8 cellular contexts compared by ENCODE assay signal in genomic region chr13:44575741-44576395, GRCh38. TPM values are rescaled to one million over a fixed set of nuclear protein-coding genes. Genes with fewer than 3 reads are reported as not detected.
DNase-seq lines count a peak whose midpoint lies in the region; ATAC-seq and TF ChIP-seq lines count a peak whose summit lies in the region.

Gene TSC22D1 (minus strand): TSS chr13:44576330. CDS start chr13:44576074, 256 bp downstream.

- intact Hi-C loops in dendritic cell treated with granulocyte-macrophage colony-stimulating factor and Interleukin-4, amounts not matched to agents 40 ng/mL and 50 ng/mL, for 4 days (cut with micrococcal nuclease): loop anchor here (5.0 to 10.0 kb wide), 4 partner anchors 341 to 691 kb away; no protein-coding TSS in a partner anchor

- H3K27me3 Mint-ChIP-seq in dendritic cell treated with granulocyte-macrophage colony-stimulating factor and Interleukin-4, amounts not matched to agents 40 ng/mL and 50 ng/mL, for 4 days: peaks cover 17% of the 10 kb centered on the region

- no peak for TF ChIP-seq CTCF in GM10248 (IDR thresholded peaks at IDR 0.05; ENCODE audit: control extremely low read depth, extremely low read depth, low read depth, missing control alignments)

- no peak for ATAC-seq in left lobe of liver
- ATAC-seq in GM18907 (IDR thresholded peaks at IDR 0.05; ENCODE audit: unreplicated experiment): no peak
- no peak for ATAC-seq in GM19455 (IDR thresholded peaks at IDR 0.05; ENCODE audit: unreplicated experiment)

- CTCF ChIA-PET in GM10248 (lab: Yijun Ruan, JAX): interaction anchor here (0.8 to 1.4 kb wide), 7 partner anchors 10 to 343 kb away, joined by 3 to 6 read pairs (median 4); no protein-coding TSS in a partner anchor

- no peaks in the 10 kb centered on the region for H3K9me3 Mint-ChIP-seq in dendritic cell treated with granulocyte-macrophage colony-stimulating factor and Interleukin-4, amounts not matched to agents 40 ng/mL and 50 ng/mL, for 4 days

- H3K27ac Mint-ChIP-seq in dendritic cell treated with granulocyte-macrophage colony-stimulating factor and Interleukin-4, amounts not matched to agents 40 ng/mL and 50 ng/mL, for 4 days: peak within 1 kb of the TSS; percentile 98

- H3K4me1 Mint-ChIP-seq in dendritic cell treated with granulocyte-macrophage colony-stimulating factor and Interleukin-4, amounts not matched to agents 40 ng/mL and 50 ng/mL, for 4 days (ENCODE audit: low read depth): peaks cover 50% of the 10 kb centered on the region

- H3K4me3 Mint-ChIP-seq in dendritic cell treated with granulocyte-macrophage colony-stimulating factor and Interleukin-4, amounts not matched to agents 40 ng/mL and 50 ng/mL, for 4 days: peak within 1 kb of the TSS; percentile 83

- POLR2A ChIA-PET in GM10248 (lab: Yijun Ruan, JAX): no interaction called here

- DNase-seq in GM10248 (ENCODE audit: extremely low spot score) (peak; percentile 42), MV-4-11 (lab: John Stamatoyannopoulos, UW) (peak; percentile 29), left lobe of liver (ENCODE audit: low spot score) (no peak)
- DNase-seq in activated CD4-positive, alpha-beta T cell treated with anti-CD3 and anti-CD28 coated beads, Interleukin-2, amount 50 U/mL, for 4 hours: peak; percentile 70 to 73
- DNase-seq in stimulated activated CD4-positive, alpha-beta T cell treated with anti-CD3 and anti-CD28 coated beads, Interleukin-1b, Interleukin-23, amount 100 ng/mL, for 24 hours (ENCODE audit: low read depth in 4 of 4, low spot score in 1 of 4): peak; percentile 15 to 42 (median 29)

- H3K36me3 Mint-ChIP-seq in dendritic cell treated with granulocyte-macrophage colony-stimulating factor and Interleukin-4, amounts not matched to agents 40 ng/mL and 50 ng/mL, for 4 days (ENCODE audit: low read depth): peaks cover 30% of the 10 kb centered on the region

RNA-seq across cellular contexts. Expression of gene TSC22D1, which starts in this region (rescaled TPM):
- total RNA-seq in left lobe of liver: 31.5 TPM
